Comparison of ENCODE assay signal across 33 cellular contexts in genomic region chr19:42071247-42071646, GRCh38.
"Had no signal": no experiment of that assay in that cellular context is flagged by ENCODE, and none has a peak within 500 bp of the region (broad histone marks: within the 10 kb centered on the region; RNA-seq: fewer than 3 reads in every experiment).

No MANE protein-coding gene starts in this region.

- ATAC-seq: activated CD8-positive, alpha-beta memory T cell treated with anti-CD3 and anti-CD28 coated beads, Interleukin-2, amount 10 ng/mL, durations not matched to agents 7 days and 5 days; activated CD8-positive, alpha-beta T cell treated with anti-CD3 and anti-CD28 coated beads for 36 hours; activated naive CD8-positive, alpha-beta T cell treated with anti-CD3 and anti-CD28 coated beads, Interleukin-2, amount 50 U/mL, for 24 hours; left lung; natural killer cell treated with Interleukin-12 subunit alpha and Interleukin-12 subunit beta and Interleukin-15 and Interleukin-18, amount 100 ng/mL, for 72 hours; psoas muscle; stimulated activated naive B cell treated with anti-CD40 and anti-IgM and Interleukin-4, amounts not matched to agents 10 μg/mL and 1 μg/mL and 100 μg/mL, for 72 hours had no signal

- H3K27me3 ChIP-seq: thyroid gland, vagina had no signal

- H3K4me3 Mint-ChIP-seq: activated CD8-positive, alpha-beta memory T cell treated with anti-CD3 and anti-CD28 coated beads, Interleukin-2, amount 10 ng/mL, durations not matched to agents 7 days and 5 days; activated CD8-positive, alpha-beta T cell treated with anti-CD3 and anti-CD28 coated beads for 36 hours; activated naive CD4-positive, alpha-beta T cell treated with anti-CD3 and anti-CD28 coated beads, Interleukin-2, amount 50 U/mL, for 24 hours; activated naive CD8-positive, alpha-beta T cell treated with anti-CD3 and anti-CD28 coated beads, Interleukin-2, amount 50 U/mL, for 24 hours; central memory CD8-positive, alpha-beta T cell; dendritic cell treated with granulocyte-macrophage colony-stimulating factor and Interleukin-4, amounts not matched to agents 40 ng/mL and 50 ng/mL, for 4 days; natural killer cell treated with Interleukin-12 subunit alpha and Interleukin-12 subunit beta and Interleukin-15 and Interleukin-18, amount 100 ng/mL, for 72 hours; stimulated activated naive B cell treated with anti-CD40 and anti-IgM and Interleukin-4, amounts not matched to agents 10 μg/mL and 1 μg/mL and 100 μg/mL, for 72 hours had no signal

- H3K4me2 ChIP-seq: smooth muscle cell had no signal

- FAIRE-seq: TTC549 had no signal

- H3K27ac Mint-ChIP-seq: activated CD8-positive, alpha-beta memory T cell treated with anti-CD3 and anti-CD28 coated beads, Interleukin-2, amount 10 ng/mL, durations not matched to agents 7 days and 5 days; activated CD8-positive, alpha-beta T cell treated with anti-CD3 and anti-CD28 coated beads for 36 hours; activated naive CD4-positive, alpha-beta T cell treated with anti-CD3 and anti-CD28 coated beads, Interleukin-2, amount 50 U/mL, for 24 hours; activated naive CD8-positive, alpha-beta T cell treated with anti-CD3 and anti-CD28 coated beads, Interleukin-2, amount 50 U/mL, for 24 hours; activated T-helper 2 cell treated with anti-CD3 and anti-CD28 coated beads, Interferon-gamma antibody, Interleukin-2, Interleukin-4, amounts not matched to agents 10 μg/mL and 5 μg/mL and 100 μg/mL, durations not matched to agents 14 hours and 24 hours and 36 hours; dendritic cell treated with granulocyte-macrophage colony-stimulating factor and Interleukin-4, amounts not matched to agents 40 ng/mL and 50 ng/mL, for 4 days; natural killer cell treated with Interleukin-12 subunit alpha and Interleukin-12 subunit beta and Interleukin-15 and Interleukin-18, amount 100 ng/mL, for 72 hours; stimulated activated naive B cell treated with anti-CD40 and anti-IgM and Interleukin-4, amounts not matched to agents 10 μg/mL and 1 μg/mL and 100 μg/mL, for 72 hours had no signal

- H3K9me3 ChIP-seq: breast epithelium, esophagus squamous epithelium, left lung, psoas muscle, stomach, thyroid gland, upper lobe of left lung, vagina had no signal

- H3K27me3 Mint-ChIP-seq: activated naive CD4-positive, alpha-beta T cell treated with anti-CD3 and anti-CD28 coated beads, Interleukin-2, amount 50 U/mL, for 24 hours; central memory CD8-positive, alpha-beta T cell had no signal

- H3K36me3 ChIP-seq: breast epithelium, esophagus squamous epithelium, left lung, stomach, thyroid gland, upper lobe of left lung, vagina had no signal

- H3K4me3 ChIP-seq: breast epithelium, esophagus squamous epithelium, left lung, lung, psoas muscle, smooth muscle cell, stomach, thyroid gland, upper lobe of left lung, vagina had no signal

- DNase-seq: activated CD4-positive, alpha-beta T cell treated with anti-CD3 and anti-CD28 coated beads, Interleukin-2, amount 50 U/mL, for 1 hour; activated CD4-positive, CD25-positive, alpha-beta regulatory T cell treated with anti-CD3 and anti-CD28 coated beads, Interleukin-2, amount 50 U/mL, for 72 hours; activated CD8-positive, alpha-beta memory T cell treated with anti-CD3 and anti-CD28 coated beads, Interleukin-2, amount 10 ng/mL, durations not matched to agents 7 days and 5 days; activated CD8-positive, alpha-beta T cell treated with anti-CD3 and anti-CD28 coated beads for 36 hours; activated naive CD8-positive, alpha-beta T cell treated with anti-CD3 and anti-CD28 coated beads, Interleukin-2, amount 50 U/mL, for 24 hours; activated T-cell treated with anti-CD3 and anti-CD28 coated beads, Interleukin-2, amount 50 U/mL, for 48 hours; amygdala; esophagus squamous epithelium; foreskin melanocyte; kidney glomerular epithelial cell; left lung; mesendoderm; nucleus accumbens; psoas muscle; stimulated activated CD4-positive, alpha-beta T cell treated with anti-CD3 and anti-CD28 coated beads, Interleukin-1b, Interleukin-23, amount 100 ng/mL, for 48 hours; stimulated activated naive B cell treated with anti-CD40 and anti-IgM and Interleukin-4, amounts not matched to agents 10 μg/mL and 1 μg/mL and 100 μg/mL, for 72 hours; stomach; T-helper 1 cell; thyroid gland; upper lobe of left lung had no signal

- H3K9ac ChIP-seq: parathyroid adenoma had no signal

- H3K27ac ChIP-seq: breast epithelium, epithelial cell of prostate, esophagus squamous epithelium, left lung, psoas muscle, stomach, thyroid gland, upper lobe of left lung, vagina, VCaP had no signal

- H3K9me3 Mint-ChIP-seq: activated CD8-positive, alpha-beta T cell treated with anti-CD3 and anti-CD28 coated beads for 36 hours; activated naive CD4-positive, alpha-beta T cell treated with anti-CD3 and anti-CD28 coated beads, Interleukin-2, amount 50 U/mL, for 24 hours; activated naive CD8-positive, alpha-beta T cell treated with anti-CD3 and anti-CD28 coated beads, Interleukin-2, amount 50 U/mL, for 24 hours; activated T-helper 2 cell treated with anti-CD3 and anti-CD28 coated beads, Interferon-gamma antibody, Interleukin-2, Interleukin-4, amounts not matched to agents 10 μg/mL and 5 μg/mL and 100 μg/mL, durations not matched to agents 14 hours and 24 hours and 36 hours; central memory CD8-positive, alpha-beta T cell; dendritic cell treated with granulocyte-macrophage colony-stimulating factor and Interleukin-4, amounts not matched to agents 40 ng/mL and 50 ng/mL, for 4 days; natural killer cell treated with Interleukin-12 subunit alpha and Interleukin-12 subunit beta and Interleukin-15 and Interleukin-18, amount 100 ng/mL, for 72 hours; stimulated activated naive B cell treated with anti-CD40 and anti-IgM and Interleukin-4, amounts not matched to agents 10 μg/mL and 1 μg/mL and 100 μg/mL, for 72 hours had no signal

- H3K4me1 ChIP-seq: breast epithelium had no signal
